Comparison of ENCODE assay signal across 27 cellular contexts in the genomic region with DNA sequence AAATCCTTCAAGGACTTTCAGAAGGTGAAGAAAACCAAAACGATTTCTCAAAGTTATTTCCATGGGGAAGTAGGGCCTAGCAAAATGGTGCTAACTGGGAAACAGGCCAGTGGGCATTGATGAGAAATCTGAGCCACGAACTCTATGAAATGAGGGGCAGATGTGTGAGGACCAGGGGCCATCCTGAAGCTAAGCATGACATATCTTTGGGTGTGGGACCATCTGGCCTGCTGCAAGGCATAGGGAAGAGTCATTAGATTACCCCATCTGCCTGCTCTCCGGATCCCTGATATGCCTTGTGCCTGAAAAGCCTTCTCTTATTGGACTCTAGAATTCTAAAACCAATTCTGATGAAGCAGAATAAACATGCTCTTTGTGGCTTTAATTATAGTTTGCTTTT.
DNase-seq lines count a peak whose midpoint lies in the region; ATAC-seq, FAIRE-seq and TF ChIP-seq lines count a peak whose summit lies in the region.
"Had no signal": no experiment of that assay in that cellular context is flagged by ENCODE, and none has a peak within 500 bp of the region (broad histone marks: within the 10 kb centered on the region; RNA-seq: fewer than 3 reads in every experiment).

No MANE protein-coding gene starts in this region.

- no peaks in the 10 kb centered on the region for H3K79me2 ChIP-seq in endothelial cell of umbilical vein (ENCODE audit: control insufficient read depth, insufficient read depth, low read length)

- H3K4me3 ChIP-seq in endothelial cell of umbilical vein (replicated peaks in 1 of 3; ENCODE audit: insufficient read depth in 1 of 3, low read depth in 1 of 3, low read length in 3 of 3) (no peak overlapping the region), subcutaneous abdominal adipose tissue (ENCODE audit: low read depth in 1 of 5, low read length in 5 of 5) (no peak overlapping the region)
- H3K4me3 ChIP-seq in CD4-positive, alpha-beta memory T cell (ENCODE audit: low read length in 2 of 2) = no peak overlapping the region
- H3K4me3 ChIP-seq: heart right ventricle, PC-9, smooth muscle cell had no signal

- H3K27ac ChIP-seq in endothelial cell of umbilical vein (ENCODE audit: insufficient read depth, low read depth, low read length) (peak overlapping the region; percentile 43), subcutaneous abdominal adipose tissue (ENCODE audit: low read depth, low read length) (peak overlapping the region; percentile 52)
- no peak overlapping the region for H3K27ac ChIP-seq in CD4-positive, alpha-beta memory T cell (ENCODE audit: low read depth, low read length)
- H3K27ac ChIP-seq: KMS-11, PC-9 had no signal

- dilution Hi-C loops in endothelial cell of umbilical vein (cut with MboI; ENCODE audit: extremely low pct_ligation_motif_present, low sequenced_read_pairs) = loop anchor here (25.0 kb wide), 1 partner anchor 238 kb away; no protein-coding TSS in a partner anchor

- H4K20me1 ChIP-seq in endothelial cell of umbilical vein (replicated peaks; ENCODE audit: control insufficient read depth, extremely low read depth, insufficient read depth, low read length) = no peaks in the 10 kb centered on the region

- H3K27me3 ChIP-seq in endothelial cell of umbilical vein (ENCODE audit: control insufficient read depth in 2 of 2, insufficient read depth in 2 of 2, low read length in 2 of 2) (no peaks in the 10 kb centered on the region), subcutaneous abdominal adipose tissue (ENCODE audit: control insufficient read depth in 5 of 5, insufficient read depth in 4 of 5, low read length in 5 of 5) (no peaks in the 10 kb centered on the region)
- H3K27me3 ChIP-seq in CD4-positive, alpha-beta memory T cell (ENCODE audit: insufficient read depth, low read length) = no peaks in the 10 kb centered on the region
- H3K27me3 ChIP-seq: heart right ventricle had no signal

- no peak for FAIRE-seq in endothelial cell of umbilical vein (lab: Jason Lieb, UNC)
- FAIRE-seq: A204.1, H54 had no signal

- no peak for ATAC-seq in GM21825 (IDR thresholded peaks at IDR 0.05; ENCODE audit: unreplicated experiment)
- ATAC-seq: activated naive CD4-positive, alpha-beta T cell treated with anti-CD3 and anti-CD28 coated beads, Interleukin-2, amount 50 U/mL, for 72 hours; activated T-helper 17 cell treated with anti-CD3 and anti-CD28 coated beads, Interleukin-2, amount 50 U/mL, for 72 hours had no signal

- H3K36me3 ChIP-seq in endothelial cell of umbilical vein (ENCODE audit: control insufficient read depth in 2 of 2, extremely low read depth in 1 of 2, insufficient read depth in 2 of 2, low read length in 2 of 2) (no peaks in the 10 kb centered on the region), subcutaneous abdominal adipose tissue (ENCODE audit: control insufficient read depth in 5 of 5, insufficient read depth in 5 of 5, low read length in 5 of 5) (peaks cover 8 to 37% (median 26%) of the 10 kb centered on the region in 5 donors)
- H3K36me3 ChIP-seq in CD4-positive, alpha-beta memory T cell (ENCODE audit: insufficient read depth, low read length) = no peaks in the 10 kb centered on the region

- CTCF ChIA-PET in endothelial cell of umbilical vein (lab: Charles Lee) = interaction anchor here (0.8 to 2.0 kb wide), 7 partner anchors 12 to 145 kb away, joined by 3 to 13 read pairs (median 4); no protein-coding TSS in a partner anchor
- CTCF ChIA-PET in CD4-positive, alpha-beta memory T cell (lab: Charles Lee; ENCODE audit: partially characterized antibody) = interaction anchor here (1.0 to 1.3 kb wide), 2 partner anchors 39 to 134 kb away, joined by 3 to 4 read pairs; no protein-coding TSS in a partner anchor

- no peak overlapping the region for H3K27ac Mint-ChIP-seq in CD4-positive, alpha-beta memory T cell
- H3K27ac Mint-ChIP-seq: activated naive CD4-positive, alpha-beta T cell treated with anti-CD3 and anti-CD28 coated beads, Interleukin-2, amount 50 U/mL, for 72 hours; activated T-helper 17 cell treated with anti-CD3 and anti-CD28 coated beads, Interleukin-2, amount 50 U/mL, for 72 hours had no signal

- H3K9ac ChIP-seq in endothelial cell of umbilical vein (replicated peaks; ENCODE audit: extremely low read depth, insufficient read depth, low read length) = peak overlapping the region; percentile 26
- H3K9ac ChIP-seq in subcutaneous abdominal adipose tissue (ENCODE audit: low read length in 5 of 5) = peak overlapping the region in 1 of 5 donors; percentile 12
- H3K9ac ChIP-seq: KMS-11 had no signal

- H3K4me2 ChIP-seq in endothelial cell of umbilical vein (ENCODE audit: insufficient read depth, low read length) = peak overlapping the region; percentile 31
- H3K4me2 ChIP-seq: KMS-11, PC-9, smooth muscle cell had no signal

- intact Hi-C loops in endothelial cell of umbilical vein (cut with micrococcal nuclease) = no loop called here
- intact Hi-C loops in CD4-positive, alpha-beta memory T cell (cut with micrococcal nuclease) = no loop called here

- H2AFZ ChIP-seq in endothelial cell of umbilical vein (ENCODE audit: low read depth, low read length) = peak overlapping the region; percentile 56
- H2AFZ ChIP-seq: PC-9 had no signal

- peaks cover 0 to 1% (median 0%) of the 10 kb centered on the region in 8 donors for H3K9me3 Mint-ChIP-seq in CD4-positive, alpha-beta memory T cell
- H3K9me3 Mint-ChIP-seq: activated T-helper 17 cell treated with anti-CD3 and anti-CD28 coated beads, Interleukin-2, amount 50 U/mL, for 72 hours; central memory CD8-positive, alpha-beta T cell had no signal

- DNase-seq in NCI-H748 (lab: John Stamatoyannopoulos, UW; ENCODE audit: unreplicated experiment) = peak; percentile 67
- DNase-seq in NCI-H748 treated with DMSO at 0.1 percent for 48 hours (lab: John Stamatoyannopoulos, UW) = no peak
- DNase-seq in NCI-H69 (lab: John Stamatoyannopoulos, UW) = peak; percentile 99
- DNase-seq in endothelial cell of umbilical vein (ENCODE audit: low read depth, low spot score) = no peak
- DNase-seq in CD4-positive, alpha-beta memory T cell = no peak
- no peak for DNase-seq in Ammon's horn (ENCODE audit: low spot score)
- DNase-seq: activated CD8-positive, alpha-beta memory T cell treated with anti-CD3 and anti-CD28 coated beads, Interleukin-2, amount 50 U/mL, for 48 hours; aorta; DMS79 treated with DMSO at 0.1 percent for 48 hours; heart right ventricle; NCI-H1930; NCI-H526 treated with DMSO at 0.1 percent for 48 hours; PC-9; SHP77 treated with DMSO at 0.1 percent for 48 hours; stimulated activated CD4-positive, alpha-beta T cell treated with anti-CD3 and anti-CD28 coated beads, Interleukin-2, amount 100 ng/mL, for 24 hours; substantia nigra; T-helper 9 cell had no signal

- TF ChIP-seq POLR2A in endothelial cell of umbilical vein (IDR thresholded peaks at IDR 0.05; ENCODE audit: low read depth, low read length) = no peak

- H3K4me1 ChIP-seq in endothelial cell of umbilical vein (ENCODE audit: control insufficient read depth, extremely low read depth, insufficient read depth, low read length) (peaks cover 13% of the 10 kb centered on the region), subcutaneous abdominal adipose tissue (ENCODE audit: control insufficient read depth in 5 of 5, insufficient read depth in 5 of 5, low read length in 5 of 5) (peaks cover 2 to 23% (median 17%) of the 10 kb centered on the region in 5 donors)
- peaks cover 4% of the 10 kb centered on the region for H3K4me1 ChIP-seq in CD4-positive, alpha-beta memory T cell (ENCODE audit: insufficient read depth, low read length)

- H3K9me3 ChIP-seq in endothelial cell of umbilical vein (replicated peaks; ENCODE audit: control insufficient read depth, insufficient read depth, low read length) = no peaks in the 10 kb centered on the region
- H3K9me3 ChIP-seq in subcutaneous abdominal adipose tissue (ENCODE audit: control insufficient read depth in 5 of 5, low read length in 5 of 5) = no peaks in the 10 kb centered on the region
- H3K9me3 ChIP-seq in CD4-positive, alpha-beta memory T cell (ENCODE audit: control insufficient read depth in 1 of 2, low read length in 2 of 2) = no peaks in the 10 kb centered on the region
- H3K9me3 ChIP-seq: heart right ventricle had no signal

- H3K4me3 Mint-ChIP-seq in CD4-positive, alpha-beta memory T cell = no peak overlapping the region
- H3K4me3 Mint-ChIP-seq: activated T-helper 17 cell treated with anti-CD3 and anti-CD28 coated beads, Interleukin-2, amount 50 U/mL, for 72 hours; central memory CD8-positive, alpha-beta T cell; WTC11 had no signal

- H3K9me1 ChIP-seq in endothelial cell of umbilical vein (replicated peaks; ENCODE audit: control insufficient read depth, extremely low read depth, insufficient read depth, low read length) = no peaks in the 10 kb centered on the region

- peaks cover 2 to 7% (median 3%) of the 10 kb centered on the region in 4 donors for H3K4me1 Mint-ChIP-seq in CD4-positive, alpha-beta memory T cell

- POLR2A ChIA-PET in endothelial cell of umbilical vein (lab: Charles Lee) = interaction anchor here (1.3 kb wide), 1 partner anchor 11 kb away, joined by 4 read pairs; no protein-coding TSS in a partner anchor
- POLR2A ChIA-PET in CD4-positive, alpha-beta memory T cell (lab: Charles Lee; ENCODE audit: partially characterized antibody) = interaction anchor here (0.5 kb wide), 1 partner anchor 133 kb away, joined by 4 read pairs; no protein-coding TSS in a partner anchor

- H3K27me3 Mint-ChIP-seq in CD4-positive, alpha-beta memory T cell = peaks cover 0 to 5% of the 10 kb centered on the region in 2 donors

- BruUV-seq in endothelial cell of umbilical vein (replicated peaks; lab: Mats Ljungman, UMichigan) = no TSS peak

- no peaks in the 10 kb centered on the region for H3K36me3 Mint-ChIP-seq in CD4-positive, alpha-beta memory T cell
- H3K36me3 Mint-ChIP-seq: WTC11 had no signal

- no peak for TF ChIP-seq CTCF in endothelial cell of umbilical vein (IDR thresholded peaks at IDR 0.05; ENCODE audit: extremely low read depth in 1 of 2, insufficient read depth in 1 of 2, low read depth in 1 of 2, low read length in 2 of 2)

TF ChIP-seq in endothelial cell of umbilical vein, 7 proteins besides CTCF, POLR2A, EP300 and RAD21:
- no peak for TF ChIP-seq MYC (IDR thresholded peaks at IDR 0.05; ENCODE audit: low read depth, low read length)
- TF ChIP-seq POLR2AphosphoS5 (IDR thresholded peaks at IDR 0.05; ENCODE audit: insufficient read depth, low read depth, low read length) = no peak
- no peak for TF ChIP-seq FOS (IDR thresholded peaks at IDR 0.05; ENCODE audit: borderline replicate concordance, insufficient read depth, low read length)
- TF ChIP-seq EZH2 (IDR thresholded peaks at IDR 0.05; ENCODE audit: borderline replicate concordance, low read depth, low read length, severe bottlenecking) = no peak
- TF ChIP-seq GATA2 (IDR thresholded peaks at IDR 0.05; ENCODE audit: insufficient read depth, insufficient read length, low read depth, low read length) = no peak
- no peak for TF ChIP-seq JUN (IDR thresholded peaks at IDR 0.05; ENCODE audit: borderline replicate concordance, insufficient read depth, insufficient read length, low read depth)
- TF ChIP-seq, protein P1, sequence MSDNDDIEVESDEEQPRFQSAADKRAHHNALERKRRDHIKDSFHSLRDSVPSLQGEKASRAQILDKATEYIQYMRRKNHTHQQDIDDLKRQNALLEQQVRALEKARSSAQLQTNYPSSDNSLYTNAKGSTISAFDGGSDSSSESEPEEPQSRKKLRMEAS (IDR thresholded peaks at IDR 0.05; ENCODE audit: insufficient read depth, insufficient read length) = no peak

Comparison
In these comparisons a context has a peak if more than half of its experiments do, and no peak if none do; other contexts are left out.
1. DNase-seq: peak in NCI-H748 (single experiment) and NCI-H69 (single experiment); none in NCI-H748 treated with DMSO at 0.1 percent for 48 hours (single experiment), endothelial cell of umbilical vein (single experiment), CD4-positive, alpha-beta memory T cell (0 of 5) and Ammon's horn (single experiment).